In the genomic region with DNA sequence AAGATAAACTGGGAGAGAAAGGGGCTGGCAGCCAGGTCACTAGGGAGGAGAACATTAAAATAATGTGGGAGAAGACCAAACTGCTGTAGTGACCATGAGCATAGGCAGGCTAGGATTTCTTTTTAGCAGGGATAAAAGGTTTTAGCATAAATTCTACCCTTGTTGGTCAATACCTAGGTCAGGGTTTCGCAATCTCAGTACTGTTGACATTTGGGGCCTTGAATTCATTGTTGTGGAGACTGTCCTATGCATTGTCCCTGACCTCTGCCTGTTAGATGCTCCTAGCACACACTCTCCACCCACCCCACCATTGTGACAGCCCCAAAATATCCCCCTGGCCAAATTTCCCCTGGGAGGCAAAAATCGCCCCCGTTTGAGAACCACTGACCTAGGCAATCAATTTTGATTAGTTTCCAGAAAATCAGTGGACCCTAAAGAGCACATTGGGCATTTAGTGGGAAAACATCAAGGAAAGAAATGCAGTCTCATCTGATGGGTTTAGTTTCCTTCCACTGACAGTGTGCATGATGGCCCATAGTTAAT, we compare ENCODE assay signal across 1 cellular context.
A peak's percentile ranks its signal among the peaks of the same experiment; 100 is the strongest.
TF ChIP-seq lines count a peak whose summit lies in the region.

No MANE protein-coding gene starts in this region.

TF ChIP-seq in HepG2, 621 proteins besides CTCF, POLR2A, EP300 and RAD21 (continued from another document and continues in another):
- TF ChIP-seq, protein P1, sequence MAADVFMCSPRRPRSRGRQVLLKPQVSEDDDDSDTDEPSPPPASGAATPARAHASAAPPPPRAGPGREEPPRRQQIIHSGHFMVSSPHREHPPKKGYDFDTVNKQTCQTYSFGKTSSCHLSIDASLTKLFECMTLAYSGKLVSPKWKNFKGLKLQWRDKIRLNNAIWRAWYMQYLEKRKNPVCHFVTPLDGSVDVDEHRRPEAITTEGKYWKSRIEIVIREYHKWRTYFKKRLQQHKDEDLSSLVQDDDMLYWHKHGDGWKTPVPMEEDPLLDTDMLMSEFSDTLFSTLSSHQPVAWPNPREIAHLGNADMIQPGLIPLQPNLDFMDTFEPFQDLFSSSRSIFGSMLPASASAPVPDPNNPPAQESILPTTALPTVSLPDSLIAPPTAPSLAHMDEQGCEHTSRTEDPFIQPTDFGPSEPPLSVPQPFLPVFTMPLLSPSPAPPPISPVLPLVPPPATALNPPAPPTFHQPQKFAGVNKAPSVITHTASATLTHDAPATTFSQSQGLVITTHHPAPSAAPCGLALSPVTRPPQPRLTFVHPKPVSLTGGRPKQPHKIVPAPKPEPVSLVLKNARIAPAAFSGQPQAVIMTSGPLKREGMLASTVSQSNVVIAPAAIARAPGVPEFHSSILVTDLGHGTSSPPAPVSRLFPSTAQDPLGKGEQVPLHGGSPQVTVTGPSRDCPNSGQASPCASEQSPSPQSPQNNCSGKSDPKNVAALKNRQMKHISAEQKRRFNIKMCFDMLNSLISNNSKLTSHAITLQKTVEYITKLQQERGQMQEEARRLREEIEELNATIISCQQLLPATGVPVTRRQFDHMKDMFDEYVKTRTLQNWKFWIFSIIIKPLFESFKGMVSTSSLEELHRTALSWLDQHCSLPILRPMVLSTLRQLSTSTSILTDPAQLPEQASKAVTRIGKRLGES (CRISPR knock-in tag; IDR thresholded peaks at IDR 0.05; ENCODE audit: borderline replicate concordance): no peak
- TF ChIP-seq ESRRA (CRISPR knock-in tag; IDR thresholded peaks at IDR 0.05; ENCODE audit: low read depth): no peak
- TF ChIP-seq ZFP36L1 (CRISPR knock-in tag; IDR thresholded peaks at IDR 0.05): no peak
- TF ChIP-seq TOE1 (CRISPR knock-in tag; IDR thresholded peaks at IDR 0.05): no peak
- TF ChIP-seq, protein P2, sequence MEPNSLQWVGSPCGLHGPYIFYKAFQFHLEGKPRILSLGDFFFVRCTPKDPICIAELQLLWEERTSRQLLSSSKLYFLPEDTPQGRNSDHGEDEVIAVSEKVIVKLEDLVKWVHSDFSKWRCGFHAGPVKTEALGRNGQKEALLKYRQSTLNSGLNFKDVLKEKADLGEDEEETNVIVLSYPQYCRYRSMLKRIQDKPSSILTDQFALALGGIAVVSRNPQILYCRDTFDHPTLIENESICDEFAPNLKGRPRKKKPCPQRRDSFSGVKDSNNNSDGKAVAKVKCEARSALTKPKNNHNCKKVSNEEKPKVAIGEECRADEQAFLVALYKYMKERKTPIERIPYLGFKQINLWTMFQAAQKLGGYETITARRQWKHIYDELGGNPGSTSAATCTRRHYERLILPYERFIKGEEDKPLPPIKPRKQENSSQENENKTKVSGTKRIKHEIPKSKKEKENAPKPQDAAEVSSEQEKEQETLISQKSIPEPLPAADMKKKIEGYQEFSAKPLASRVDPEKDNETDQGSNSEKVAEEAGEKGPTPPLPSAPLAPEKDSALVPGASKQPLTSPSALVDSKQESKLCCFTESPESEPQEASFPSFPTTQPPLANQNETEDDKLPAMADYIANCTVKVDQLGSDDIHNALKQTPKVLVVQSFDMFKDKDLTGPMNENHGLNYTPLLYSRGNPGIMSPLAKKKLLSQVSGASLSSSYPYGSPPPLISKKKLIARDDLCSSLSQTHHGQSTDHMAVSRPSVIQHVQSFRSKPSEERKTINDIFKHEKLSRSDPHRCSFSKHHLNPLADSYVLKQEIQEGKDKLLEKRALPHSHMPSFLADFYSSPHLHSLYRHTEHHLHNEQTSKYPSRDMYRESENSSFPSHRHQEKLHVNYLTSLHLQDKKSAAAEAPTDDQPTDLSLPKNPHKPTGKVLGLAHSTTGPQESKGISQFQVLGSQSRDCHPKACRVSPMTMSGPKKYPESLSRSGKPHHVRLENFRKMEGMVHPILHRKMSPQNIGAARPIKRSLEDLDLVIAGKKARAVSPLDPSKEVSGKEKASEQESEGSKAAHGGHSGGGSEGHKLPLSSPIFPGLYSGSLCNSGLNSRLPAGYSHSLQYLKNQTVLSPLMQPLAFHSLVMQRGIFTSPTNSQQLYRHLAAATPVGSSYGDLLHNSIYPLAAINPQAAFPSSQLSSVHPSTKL (CRISPR knock-in tag; IDR thresholded peaks at IDR 0.05): peak; percentile 56
- TF ChIP-seq, protein P3, sequence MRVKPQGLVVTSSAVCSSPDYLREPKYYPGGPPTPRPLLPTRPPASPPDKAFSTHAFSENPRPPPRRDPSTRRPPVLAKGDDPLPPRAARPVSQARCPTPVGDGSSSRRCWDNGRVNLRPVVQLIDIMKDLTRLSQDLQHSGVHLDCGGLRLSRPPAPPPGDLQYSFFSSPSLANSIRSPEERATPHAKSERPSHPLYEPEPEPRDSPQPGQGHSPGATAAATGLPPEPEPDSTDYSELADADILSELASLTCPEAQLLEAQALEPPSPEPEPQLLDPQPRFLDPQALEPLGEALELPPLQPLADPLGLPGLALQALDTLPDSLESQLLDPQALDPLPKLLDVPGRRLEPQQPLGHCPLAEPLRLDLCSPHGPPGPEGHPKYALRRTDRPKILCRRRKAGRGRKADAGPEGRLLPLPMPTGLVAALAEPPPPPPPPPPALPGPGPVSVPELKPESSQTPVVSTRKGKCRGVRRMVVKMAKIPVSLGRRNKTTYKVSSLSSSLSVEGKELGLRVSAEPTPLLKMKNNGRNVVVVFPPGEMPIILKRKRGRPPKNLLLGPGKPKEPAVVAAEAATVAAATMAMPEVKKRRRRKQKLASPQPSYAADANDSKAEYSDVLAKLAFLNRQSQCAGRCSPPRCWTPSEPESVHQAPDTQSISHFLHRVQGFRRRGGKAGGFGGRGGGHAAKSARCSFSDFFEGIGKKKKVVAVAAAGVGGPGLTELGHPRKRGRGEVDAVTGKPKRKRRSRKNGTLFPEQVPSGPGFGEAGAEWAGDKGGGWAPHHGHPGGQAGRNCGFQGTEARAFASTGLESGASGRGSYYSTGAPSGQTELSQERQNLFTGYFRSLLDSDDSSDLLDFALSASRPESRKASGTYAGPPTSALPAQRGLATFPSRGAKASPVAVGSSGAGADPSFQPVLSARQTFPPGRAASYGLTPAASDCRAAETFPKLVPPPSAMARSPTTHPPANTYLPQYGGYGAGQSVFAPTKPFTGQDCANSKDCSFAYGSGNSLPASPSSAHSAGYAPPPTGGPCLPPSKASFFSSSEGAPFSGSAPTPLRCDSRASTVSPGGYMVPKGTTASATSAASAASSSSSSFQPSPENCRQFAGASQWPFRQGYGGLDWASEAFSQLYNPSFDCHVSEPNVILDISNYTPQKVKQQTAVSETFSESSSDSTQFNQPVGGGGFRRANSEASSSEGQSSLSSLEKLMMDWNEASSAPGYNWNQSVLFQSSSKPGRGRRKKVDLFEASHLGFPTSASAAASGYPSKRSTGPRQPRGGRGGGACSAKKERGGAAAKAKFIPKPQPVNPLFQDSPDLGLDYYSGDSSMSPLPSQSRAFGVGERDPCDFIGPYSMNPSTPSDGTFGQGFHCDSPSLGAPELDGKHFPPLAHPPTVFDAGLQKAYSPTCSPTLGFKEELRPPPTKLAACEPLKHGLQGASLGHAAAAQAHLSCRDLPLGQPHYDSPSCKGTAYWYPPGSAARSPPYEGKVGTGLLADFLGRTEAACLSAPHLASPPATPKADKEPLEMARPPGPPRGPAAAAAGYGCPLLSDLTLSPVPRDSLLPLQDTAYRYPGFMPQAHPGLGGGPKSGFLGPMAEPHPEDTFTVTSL (CRISPR knock-in tag; IDR thresholded peaks at IDR 0.05; ENCODE audit: borderline replicate concordance): no peak
- TF ChIP-seq NR2F6 (IDR thresholded peaks at IDR 0.05): peak; percentile 76
- peak; percentile 52; the same call in 1 of the 2 replicates for TF ChIP-seq NR2F6 (CRISPR knock-in tag; IDR thresholded peaks at IDR 0.05)
- TF ChIP-seq, protein P4, sequence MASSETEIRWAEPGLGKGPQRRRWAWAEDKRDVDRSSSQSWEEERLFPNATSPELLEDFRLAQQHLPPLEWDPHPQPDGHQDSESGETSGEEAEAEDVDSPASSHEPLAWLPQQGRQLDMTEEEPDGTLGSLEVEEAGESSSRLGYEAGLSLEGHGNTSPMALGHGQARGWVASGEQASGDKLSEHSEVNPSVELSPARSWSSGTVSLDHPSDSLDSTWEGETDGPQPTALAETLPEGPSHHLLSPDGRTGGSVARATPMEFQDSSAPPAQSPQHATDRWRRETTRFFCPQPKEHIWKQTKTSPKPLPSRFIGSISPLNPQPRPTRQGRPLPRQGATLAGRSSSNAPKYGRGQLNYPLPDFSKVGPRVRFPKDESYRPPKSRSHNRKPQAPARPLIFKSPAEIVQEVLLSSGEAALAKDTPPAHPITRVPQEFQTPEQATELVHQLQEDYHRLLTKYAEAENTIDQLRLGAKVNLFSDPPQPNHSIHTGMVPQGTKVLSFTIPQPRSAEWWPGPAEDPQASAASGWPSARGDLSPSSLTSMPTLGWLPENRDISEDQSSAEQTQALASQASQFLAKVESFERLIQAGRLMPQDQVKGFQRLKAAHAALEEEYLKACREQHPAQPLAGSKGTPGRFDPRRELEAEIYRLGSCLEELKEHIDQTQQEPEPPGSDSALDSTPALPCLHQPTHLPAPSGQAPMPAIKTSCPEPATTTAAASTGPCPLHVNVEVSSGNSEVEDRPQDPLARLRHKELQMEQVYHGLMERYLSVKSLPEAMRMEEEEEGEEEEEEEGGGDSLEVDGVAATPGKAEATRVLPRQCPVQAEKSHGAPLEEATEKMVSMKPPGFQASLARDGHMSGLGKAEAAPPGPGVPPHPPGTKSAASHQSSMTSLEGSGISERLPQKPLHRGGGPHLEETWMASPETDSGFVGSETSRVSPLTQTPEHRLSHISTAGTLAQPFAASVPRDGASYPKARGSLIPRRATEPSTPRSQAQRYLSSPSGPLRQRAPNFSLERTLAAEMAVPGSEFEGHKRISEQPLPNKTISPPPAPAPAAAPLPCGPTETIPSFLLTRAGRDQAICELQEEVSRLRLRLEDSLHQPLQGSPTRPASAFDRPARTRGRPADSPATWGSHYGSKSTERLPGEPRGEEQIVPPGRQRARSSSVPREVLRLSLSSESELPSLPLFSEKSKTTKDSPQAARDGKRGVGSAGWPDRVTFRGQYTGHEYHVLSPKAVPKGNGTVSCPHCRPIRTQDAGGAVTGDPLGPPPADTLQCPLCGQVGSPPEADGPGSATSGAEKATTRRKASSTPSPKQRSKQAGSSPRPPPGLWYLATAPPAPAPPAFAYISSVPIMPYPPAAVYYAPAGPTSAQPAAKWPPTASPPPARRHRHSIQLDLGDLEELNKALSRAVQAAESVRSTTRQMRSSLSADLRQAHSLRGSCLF (CRISPR knock-in tag; IDR thresholded peaks at IDR 0.05; ENCODE audit: borderline replicate concordance): no peak
- TF ChIP-seq NR2F1 (CRISPR knock-in tag; IDR thresholded peaks at IDR 0.05): 0 out of 4 replicates have a peak, but pooled peaks have one; percentile 27 to 42
- no peak for TF ChIP-seq SOX6 (IDR thresholded peaks at IDR 0.05)
- TF ChIP-seq SOX6 (CRISPR knock-in tag; IDR thresholded peaks at IDR 0.05): peak; percentile 95
- TF ChIP-seq FOXA1 (IDR thresholded peaks at IDR 0.05): no peak
- peak; percentile 45; the same call in 1 of the 2 replicates for TF ChIP-seq FOXA1 (CRISPR knock-in tag; IDR thresholded peaks at IDR 0.05)
- no peak for TF ChIP-seq KDM4B (CRISPR knock-in tag; IDR thresholded peaks at IDR 0.05)
- no peak for TF ChIP-seq HMGA1 (CRISPR knock-in tag; conservative IDR thresholded peaks at IDR 0.05)
- no peak for TF ChIP-seq ZBTB38 (CRISPR knock-in tag; IDR thresholded peaks at IDR 0.05)
- TF ChIP-seq MYC (CRISPR knock-in tag; IDR thresholded peaks at IDR 0.05; ENCODE audit: borderline replicate concordance): no peak
- no peak for TF ChIP-seq HNRNPL (IDR thresholded peaks at IDR 0.05; ENCODE audit: low read depth, low read length)
- no peak for TF ChIP-seq SP2 (CRISPR knock-in tag; IDR thresholded peaks at IDR 0.05)
- no peak for TF ChIP-seq RFXAP (CRISPR knock-in tag; IDR thresholded peaks at IDR 0.05; ENCODE audit: borderline replicate concordance)
- TF ChIP-seq ZNF143 (CRISPR knock-in tag; IDR thresholded peaks at IDR 0.05): no peak
- TF ChIP-seq, protein P5, sequence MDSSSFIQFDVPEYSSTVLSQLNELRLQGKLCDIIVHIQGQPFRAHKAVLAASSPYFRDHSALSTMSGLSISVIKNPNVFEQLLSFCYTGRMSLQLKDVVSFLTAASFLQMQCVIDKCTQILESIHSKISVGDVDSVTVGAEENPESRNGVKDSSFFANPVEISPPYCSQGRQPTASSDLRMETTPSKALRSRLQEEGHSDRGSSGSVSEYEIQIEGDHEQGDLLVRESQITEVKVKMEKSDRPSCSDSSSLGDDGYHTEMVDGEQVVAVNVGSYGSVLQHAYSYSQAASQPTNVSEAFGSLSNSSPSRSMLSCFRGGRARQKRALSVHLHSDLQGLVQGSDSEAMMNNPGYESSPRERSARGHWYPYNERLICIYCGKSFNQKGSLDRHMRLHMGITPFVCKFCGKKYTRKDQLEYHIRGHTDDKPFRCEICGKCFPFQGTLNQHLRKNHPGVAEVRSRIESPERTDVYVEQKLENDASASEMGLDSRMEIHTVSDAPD (CRISPR knock-in tag; IDR thresholded peaks at IDR 0.05): no peak
- TF ChIP-seq SOX13 (IDR thresholded peaks at IDR 0.05): peak; percentile 91
- TF ChIP-seq SOX13 (CRISPR knock-in tag; conservative IDR thresholded peaks at IDR 0.05 in 1 of 2, IDR thresholded peaks at IDR 0.05 in 1 of 2): peak in 1 of 2 experiments; percentile 96; a peak in 2 of 4 replicates
- TF ChIP-seq XBP1 (CRISPR knock-in tag; IDR thresholded peaks at IDR 0.05): no peak
- no peak for TF ChIP-seq ELF3 (CRISPR knock-in tag; IDR thresholded peaks at IDR 0.05)
- TF ChIP-seq, protein P6, sequence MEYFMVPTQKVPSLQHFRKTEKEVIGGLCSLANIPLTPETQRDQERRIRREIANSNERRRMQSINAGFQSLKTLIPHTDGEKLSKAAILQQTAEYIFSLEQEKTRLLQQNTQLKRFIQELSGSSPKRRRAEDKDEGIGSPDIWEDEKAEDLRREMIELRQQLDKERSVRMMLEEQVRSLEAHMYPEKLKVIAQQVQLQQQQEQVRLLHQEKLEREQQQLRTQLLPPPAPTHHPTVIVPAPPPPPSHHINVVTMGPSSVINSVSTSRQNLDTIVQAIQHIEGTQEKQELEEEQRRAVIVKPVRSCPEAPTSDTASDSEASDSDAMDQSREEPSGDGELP (IDR thresholded peaks at IDR 0.05; ENCODE audit: borderline replicate concordance, low read depth): no peak
- TF ChIP-seq ISX (CRISPR knock-in tag; conservative IDR thresholded peaks at IDR 0.05): no peak
- no peak for TF ChIP-seq ZNF234 (CRISPR knock-in tag; conservative IDR thresholded peaks at IDR 0.05)
- TF ChIP-seq, protein P7, sequence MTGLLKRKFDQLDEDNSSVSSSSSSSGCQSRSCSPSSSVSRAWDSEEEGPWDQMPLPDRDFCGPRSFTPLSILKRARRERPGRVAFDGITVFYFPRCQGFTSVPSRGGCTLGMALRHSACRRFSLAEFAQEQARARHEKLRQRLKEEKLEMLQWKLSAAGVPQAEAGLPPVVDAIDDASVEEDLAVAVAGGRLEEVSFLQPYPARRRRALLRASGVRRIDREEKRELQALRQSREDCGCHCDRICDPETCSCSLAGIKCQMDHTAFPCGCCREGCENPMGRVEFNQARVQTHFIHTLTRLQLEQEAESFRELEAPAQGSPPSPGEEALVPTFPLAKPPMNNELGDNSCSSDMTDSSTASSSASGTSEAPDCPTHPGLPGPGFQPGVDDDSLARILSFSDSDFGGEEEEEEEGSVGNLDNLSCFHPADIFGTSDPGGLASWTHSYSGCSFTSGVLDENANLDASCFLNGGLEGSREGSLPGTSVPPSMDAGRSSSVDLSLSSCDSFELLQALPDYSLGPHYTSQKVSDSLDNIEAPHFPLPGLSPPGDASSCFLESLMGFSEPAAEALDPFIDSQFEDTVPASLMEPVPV (CRISPR knock-in tag; IDR thresholded peaks at IDR 0.05): no peak
- TF ChIP-seq JUN (CRISPR knock-in tag; IDR thresholded peaks at IDR 0.05): no peak
- no peak for TF ChIP-seq ZNF343 (CRISPR knock-in tag; IDR thresholded peaks at IDR 0.05)
